21 cellular contexts compared by ENCODE assay signal in the genomic region with DNA sequence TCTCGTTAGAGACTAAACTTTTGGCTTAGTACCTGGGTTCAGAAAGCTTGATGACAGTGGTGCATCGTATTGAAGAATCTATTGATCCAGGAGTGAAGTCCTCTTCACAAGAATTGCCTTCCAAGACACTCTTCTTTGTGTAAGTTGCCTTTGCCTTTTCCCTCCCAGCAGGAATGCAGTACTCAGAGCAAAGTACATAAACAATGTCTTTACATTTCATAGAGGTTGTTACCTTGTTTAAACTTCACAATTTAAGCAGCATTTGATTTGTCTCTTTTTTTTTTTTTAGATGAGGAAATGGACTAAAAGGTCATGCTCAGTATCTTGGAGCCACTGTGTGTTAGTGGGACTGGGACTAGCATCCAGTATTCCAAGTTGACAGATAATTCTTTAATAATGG. TPM values are rescaled to one million over a fixed set of nuclear protein-coding genes. Genes with fewer than 3 reads are reported as not detected.
DNase-seq lines count a peak whose midpoint lies in the region; ATAC-seq, FAIRE-seq and TF ChIP-seq lines count a peak whose summit lies in the region.
"Had no signal": no experiment of that assay in that cellular context is flagged by ENCODE, and none has a peak within 500 bp of the region (broad histone marks: within the 10 kb centered on the region; RNA-seq: fewer than 3 reads in every experiment).

No MANE protein-coding gene starts in this region.

- peaks cover 92% of the 10 kb centered on the region for H3K79me2 ChIP-seq in HepG2 (ENCODE audit: insufficient read depth, low read length)

- peaks cover 62% of the 10 kb centered on the region for H4K20me1 ChIP-seq in HepG2 (ENCODE audit: insufficient read depth, low read length)

- no peak overlapping the region for H3K4me3 ChIP-seq in CD8-positive, alpha-beta memory T cell (ENCODE audit: low read length)
- H3K4me3 ChIP-seq in HepG2 (replicated peaks in 1 of 3; ENCODE audit: insufficient read depth in 1 of 3, low read depth in 2 of 3, low read length in 3 of 3), result no peak overlapping the region
- no peak overlapping the region for H3K4me3 ChIP-seq in skeletal muscle tissue (ENCODE audit: low read length in 3 of 3)
- H3K4me3 ChIP-seq: ascending aorta; BLaER1 treated with 17β-estradiol and CSF1 and Interleukin-3, amounts not matched to agents 10 nM and 100 nM; tibial artery had no signal

- H3K4me1 ChIP-seq in CD8-positive, alpha-beta memory T cell (ENCODE audit: insufficient read depth, low read length), result peaks cover 51% of the 10 kb centered on the region
- H3K4me1 ChIP-seq in HepG2 (ENCODE audit: insufficient read depth, low read length) (peaks cover 38% of the 10 kb centered on the region), skeletal muscle tissue (ENCODE audit: control insufficient read depth in 3 of 3, insufficient read depth in 3 of 3, low read length in 3 of 3) (peaks cover 34 to 52% (median 42%) of the 10 kb centered on the region in 3 donors)

- DNase-seq in activated T-cell treated with anti-CD3 and anti-CD28 coated beads, Interleukin-2, amount 50 U/mL, for 24 hours, result no peak
- DNase-seq in activated T-cell treated with anti-CD3 and anti-CD28 coated beads for 4 hours, result no peak
- DNase-seq in CD8-positive, alpha-beta memory T cell, result no peak
- no peak for DNase-seq in HepG2 (ENCODE audit: low spot score)
- DNase-seq: activated B cell treated with CpG ODN at 0.5 μM for 24 hours; activated CD4-positive, alpha-beta T cell treated with anti-CD3 and anti-CD28 coated beads, Interleukin-2, amount 50 U/mL, for 48 hours; activated naive CD4-positive, alpha-beta T cell treated with Interleukin-2 at 50 U/mL for 16 hours; central memory CD4-positive, alpha-beta T cell; KBM-7; NCI-H1694; stimulated activated CD4-positive, alpha-beta T cell treated with anti-CD3 and anti-CD28 coated beads, Interleukin-4, amount 100 ng/mL, for 24 hours; stimulated activated naive CD8-positive, alpha-beta T cell treated with anti-CD3 and anti-CD28 coated beads, Interleukin-15, Interleukin-2, amounts not matched to agents 100 U/mL and 50 U/mL, for 24 hours; tibial artery had no signal

- ATAC-seq in HepG2 (no peak; the same call in 2 of the 3 replicates), GM18498 (IDR thresholded peaks at IDR 0.05; ENCODE audit: unreplicated experiment) (no peak), HG02870 (IDR thresholded peaks at IDR 0.05; ENCODE audit: unreplicated experiment) (no peak), GM19328 (IDR thresholded peaks at IDR 0.05; ENCODE audit: unreplicated experiment) (no peak)
- ATAC-seq: stimulated activated naive CD8-positive, alpha-beta T cell treated with anti-CD3 and anti-CD28 coated beads, Interleukin-15, Interleukin-2, amounts not matched to agents 100 U/mL and 50 U/mL, for 24 hours had no signal

- H3K4me3 Mint-ChIP-seq in activated T-cell treated with anti-CD3 and anti-CD28 coated beads, Interleukin-2, amount 50 U/mL, for 24 hours, result no peak overlapping the region
- peak overlapping the region in 1 of 7 donors; percentile 9 for H3K4me3 Mint-ChIP-seq in CD8-positive, alpha-beta memory T cell
- H3K4me3 Mint-ChIP-seq: activated B cell treated with CpG ODN at 0.5 μM for 24 hours had no signal

- no peak overlapping the region for H3K4me2 ChIP-seq in HepG2 (ENCODE audit: low read depth, low read length)

- H3K9ac ChIP-seq in HepG2 (ENCODE audit: insufficient read depth, low read depth, low read length) (no peak overlapping the region), skeletal muscle tissue (ENCODE audit: low read depth in 1 of 3, low read length in 3 of 3) (peak overlapping the region in 1 of 3 donors; percentile 7)
- H3K9ac ChIP-seq: BLaER1 treated with 17β-estradiol and CSF1 and Interleukin-3, amounts not matched to agents 10 nM and 100 nM had no signal

- H3K27me3 ChIP-seq in CD8-positive, alpha-beta memory T cell (ENCODE audit: insufficient read depth, low read length, poor library complexity, severe bottlenecking), result no peaks in the 10 kb centered on the region
- no peaks in the 10 kb centered on the region for H3K27me3 ChIP-seq in HepG2 (ENCODE audit: control insufficient read depth in 1 of 2, insufficient read depth in 2 of 2, low read length in 2 of 2)
- no peaks in the 10 kb centered on the region for H3K27me3 ChIP-seq in skeletal muscle tissue (ENCODE audit: control insufficient read depth in 3 of 3, insufficient read depth in 3 of 3, low read length in 3 of 3)
- H3K27me3 ChIP-seq: ascending aorta; BLaER1 treated with 17β-estradiol and CSF1 and Interleukin-3, amounts not matched to agents 10 nM and 100 nM; tibial artery had no signal

- H3K27me3 Mint-ChIP-seq in activated T-cell treated with anti-CD3 and anti-CD28 coated beads, Interleukin-2, amount 50 U/mL, for 24 hours, result no peaks in the 10 kb centered on the region
- H3K27me3 Mint-ChIP-seq in CD8-positive, alpha-beta memory T cell, result peaks cover 0 to 4% of the 10 kb centered on the region in 2 donors
- H3K27me3 Mint-ChIP-seq: activated B cell treated with CpG ODN at 0.5 μM for 24 hours had no signal

- no peak for TF ChIP-seq CTCF in HepG2 (CRISPR knock-in tag; IDR thresholded peaks at IDR 0.05)

- intact Hi-C loops in HepG2 (cut with micrococcal nuclease; ENCODE audit: unreplicated experiment), result no loop called here

- BruUV-seq in HepG2 (replicated peaks; lab: Mats Ljungman, UMichigan), result no TSS peak

- in situ Hi-C loops in HepG2 (cut with HindIII; ENCODE audit: extremely low pct_ligation_motif_present, low pct_unique_long_range_greater_than_20kb), result no loop called here

- H3K36me3 ChIP-seq in CD8-positive, alpha-beta memory T cell (ENCODE audit: insufficient read depth, low read length), result peaks cover 4% of the 10 kb centered on the region
- H3K36me3 ChIP-seq in HepG2 (replicated peaks in 1 of 2; ENCODE audit: control insufficient read depth in 1 of 2, insufficient read depth in 2 of 2, low read length in 2 of 2), result peaks cover 0 to 1% of the 10 kb centered on the region in 2 experiments; a peak in 2 of 5 replicates
- H3K36me3 ChIP-seq in skeletal muscle tissue (ENCODE audit: control insufficient read depth in 3 of 3, insufficient read depth in 3 of 3, low read length in 3 of 3), result peaks cover 0 to 4% (median 0%) of the 10 kb centered on the region in 3 donors
- H3K36me3 ChIP-seq: ascending aorta, tibial artery had no signal

- peak; percentile 26 for FAIRE-seq in HepG2 (lab: Jason Lieb, UNC)
- FAIRE-seq: endothelial cell of umbilical vein had no signal

- WGBS in HepG2 (ENCODE audit: low lambda C conversion rate), result 30% methylated on average over 2 of the region's 2 CpGs

- TF ChIP-seq RAD21 in HepG2 (CRISPR knock-in tag; IDR thresholded peaks at IDR 0.05), result no peak

- H3K36me3 Mint-ChIP-seq in activated T-cell treated with anti-CD3 and anti-CD28 coated beads, Interleukin-2, amount 50 U/mL, for 24 hours (ENCODE audit: low read depth), result peaks cover 78% of the 10 kb centered on the region
- peaks cover 0 to 40% (median 1%) of the 10 kb centered on the region in 3 donors for H3K36me3 Mint-ChIP-seq in CD8-positive, alpha-beta memory T cell

- no peak overlapping the region for H3K27ac ChIP-seq in CD8-positive, alpha-beta memory T cell (ENCODE audit: low read depth, low read length)
- no peak overlapping the region for H3K27ac ChIP-seq in HepG2 (ENCODE audit: extremely low read length, insufficient read depth, low read length)
- H3K27ac ChIP-seq in skeletal muscle tissue (ENCODE audit: low read depth, low read length), result peak overlapping the region; percentile 39
- H3K27ac ChIP-seq: ascending aorta; BLaER1 treated with 17β-estradiol and CSF1 and Interleukin-3, amounts not matched to agents 10 nM and 100 nM; RWPE1; tibial artery had no signal

- no peak overlapping the region for H2AFZ ChIP-seq in HepG2 (ENCODE audit: low read length)

- POLR2A ChIA-PET in CD8-positive, alpha-beta memory T cell (lab: Charles Lee), result no interaction called here
- POLR2A ChIA-PET in HepG2 (lab: Yijun Ruan, JAX), result interaction anchor here (1.8 kb wide), 1 partner anchor 10 kb away, joined by 4 read pairs; a partner anchor contains a TSS

- TF ChIP-seq EP300 in HepG2 (IDR thresholded peaks at IDR 0.05; ENCODE audit: low read depth in 2 of 2, low read length in 2 of 2) (no peak), HepG2 (CRISPR knock-in tag; IDR thresholded peaks at IDR 0.05; ENCODE audit: borderline replicate concordance) (no peak)

- H3K4me1 Mint-ChIP-seq in activated T-cell treated with anti-CD3 and anti-CD28 coated beads, Interleukin-2, amount 50 U/mL, for 24 hours (ENCODE audit: low read depth), result peaks cover 73% of the 10 kb centered on the region
- peaks cover 62 to 82% (median 69%) of the 10 kb centered on the region in 3 donors for H3K4me1 Mint-ChIP-seq in CD8-positive, alpha-beta memory T cell

- H3K9me3 ChIP-seq in CD8-positive, alpha-beta memory T cell (ENCODE audit: low read length), result no peaks in the 10 kb centered on the region
- no peaks in the 10 kb centered on the region for H3K9me3 ChIP-seq in HepG2 (ENCODE audit: low read length)
- H3K9me3 ChIP-seq in skeletal muscle tissue (ENCODE audit: control insufficient read depth in 3 of 3, low read length in 3 of 3), result no peaks in the 10 kb centered on the region
- H3K9me3 ChIP-seq: ascending aorta, tibial artery had no signal

- peak overlapping the region; percentile 67 for H3K27ac Mint-ChIP-seq in activated T-cell treated with anti-CD3 and anti-CD28 coated beads, Interleukin-2, amount 50 U/mL, for 24 hours
- H3K27ac Mint-ChIP-seq in CD8-positive, alpha-beta memory T cell, result peak overlapping the region; percentile 3 to 52 (median 19)

- no peaks in the 10 kb centered on the region for H3K9me3 Mint-ChIP-seq in activated T-cell treated with anti-CD3 and anti-CD28 coated beads, Interleukin-2, amount 50 U/mL, for 24 hours
- no peaks in the 10 kb centered on the region for H3K9me3 Mint-ChIP-seq in CD8-positive, alpha-beta memory T cell
- H3K9me3 Mint-ChIP-seq: activated B cell treated with CpG ODN at 0.5 μM for 24 hours had no signal

- CTCF ChIA-PET in CD8-positive, alpha-beta memory T cell (lab: Charles Lee), result interaction anchor here (1.3 to 1.5 kb wide), 2 partner anchors 11 to 118 kb away, joined by 3 to 4 read pairs; no protein-coding TSS in a partner anchor
- CTCF ChIA-PET in HepG2 (lab: Yijun Ruan, JAX; ENCODE audit: low intra/inter-chr PET ratio, low total read pairs), result no interaction called here

- TF ChIP-seq POLR2A in HepG2 (IDR thresholded peaks at IDR 0.05; ENCODE audit: insufficient read depth in 1 of 2, low read depth in 2 of 2, low read length in 2 of 2), result no peak

RNA-seq across cellular contexts. Expression of a gene that starts 9.9 kb away (rescaled TPM):
- 100 to 1,000 TPM; 260 to 285 TPM for total RNA-seq in CD8-positive, alpha-beta memory T cell
- polyA plus RNA-seq in CD8-positive, alpha-beta memory T cell, result 206 TPM
- total RNA-seq in HepG2 (2016; rRNA removed; fragmentation: Illumina TruSeq; extraction: Trizol), result 26.5 and 49.0 TPM in 2 replicates
- 38.7 and 41.1 TPM in 2 replicates for total RNA-seq in HepG2 (2016; cell fraction: cytosol; rRNA removed; fragmentation: Illumina TruSeq; extraction: Trizol; ENCODE audit: low read depth)
- total RNA-seq in HepG2 (2016; cell fraction: insoluble cytoplasmic fraction; rRNA removed; fragmentation: Illumina TruSeq; extraction: Trizol), result 28.3 and 46.8 TPM in 2 replicates
- total RNA-seq in HepG2 (2016; cell fraction: membrane; rRNA removed; fragmentation: Illumina TruSeq; extraction: Trizol), result 17.9 and 21.7 TPM in 2 replicates
- 23.4 and 24.9 TPM in 2 replicates for total RNA-seq in HepG2 (2016; cell fraction: nucleus; rRNA removed; fragmentation: Illumina TruSeq; extraction: Trizol)
- 151 and 182 TPM in 2 replicates for polyA plus RNA-seq in HepG2 (2011; rRNA removed)
- 150 and 192 TPM in 2 replicates for polyA plus RNA-seq in HepG2 (2011; cell fraction: cytosol; rRNA removed)
- 22.3 and 35.1 TPM in 2 replicates for polyA plus RNA-seq in HepG2 (2011; cell fraction: nucleus; rRNA removed)
- 113 and 143 TPM in 2 replicates for polyA plus RNA-seq in HepG2 (2012)
- polyA plus RNA-seq in HepG2 (2016; cell fraction: cytosol; fragmentation: Illumina TruSeq; extraction: Trizol; ENCODE audit: low read depth), result 9.2 and 10.5 TPM in 2 replicates
- polyA plus RNA-seq in HepG2 (2016; cell fraction: insoluble cytoplasmic fraction; fragmentation: Illumina TruSeq; extraction: Trizol; ENCODE audit: low read depth), result 212 and 261 TPM in 2 replicates
- polyA plus RNA-seq in HepG2 (2016; cell fraction: membrane; fragmentation: Illumina TruSeq; extraction: Trizol; ENCODE audit: low read depth), result 28.1 and 31.8 TPM in 2 replicates
- polyA plus RNA-seq in HepG2 (2016; cell fraction: nucleus; fragmentation: Illumina TruSeq; extraction: Trizol; ENCODE audit: insufficient read depth, low read depth), result 82.8 and 96.0 TPM in 2 replicates
- 149 and 160 TPM in 2 replicates for polyA minus RNA-seq in HepG2 (2011; rRNA and poly(A)+ RNA removed; ENCODE audit: low replicate concordance)
- 58.7 and 72.0 TPM in 2 replicates for polyA minus RNA-seq in HepG2 (2011; cell fraction: cytosol; rRNA and poly(A)+ RNA removed)
- polyA minus RNA-seq in HepG2 (2011; cell fraction: nucleus; rRNA and poly(A)+ RNA removed), result 34.9 and 44.1 TPM in 2 replicates
- total RNA-seq in skeletal muscle tissue, result 37.1 TPM
